In genomic region chr1:94580367-94581115, GRCh38 we compare ENCODE assay signal across 1 cellular context.
TF ChIP-seq lines count a peak whose summit lies in the region.

No MANE protein-coding gene starts in this region.

TF ChIP-seq in H1, 55 proteins besides CTCF, POLR2A, EP300 and RAD21:
- TF ChIP-seq SRF (IDR thresholded peaks at IDR 0.05; ENCODE audit: low read depth, low read length) (no peak), MAFK (IDR thresholded peaks at IDR 0.05; ENCODE audit: low read depth, low read length) (no peak), GTF2F1 (IDR thresholded peaks at IDR 0.05; ENCODE audit: borderline replicate concordance, low read depth, low read length) (no peak), CHD1 (IDR thresholded peaks at IDR 0.05; ENCODE audit: low read depth, low read length) (no peak), SAP30 (IDR thresholded peaks at IDR 0.05; ENCODE audit: insufficient read depth, insufficient replicate concordance, low read length) (no peak), POU5F1 (IDR thresholded peaks at IDR 0.05; ENCODE audit: low read depth, low read length) (no peak), CHD7 (IDR thresholded peaks at IDR 0.05; ENCODE audit: insufficient replicate concordance, low read length) (no peak), USF2 (IDR thresholded peaks at IDR 0.05; ENCODE audit: low read length) (no peak)
